Comparison of ENCODE assay signal across 25 cellular contexts in the genomic region with DNA sequence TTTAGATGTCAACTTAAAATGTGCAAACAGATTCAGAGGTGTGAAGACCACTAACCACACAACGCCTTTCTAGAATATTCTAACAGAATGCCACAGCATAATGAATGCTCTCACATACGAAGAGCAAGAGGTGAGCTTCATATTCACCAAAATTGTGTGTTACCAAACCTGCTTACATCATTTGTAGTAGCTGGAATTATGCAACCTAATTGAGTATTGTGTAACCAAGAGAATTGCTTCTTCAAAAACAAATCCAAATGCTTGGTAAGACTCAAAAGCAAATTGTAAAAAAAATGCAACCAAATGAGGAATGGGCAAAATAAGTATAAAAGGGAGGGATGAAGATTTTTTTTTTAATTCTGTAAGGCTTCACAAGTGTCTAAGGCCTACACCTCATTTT.
DNase-seq lines count a peak whose midpoint lies in the region; ATAC-seq, FAIRE-seq and TF ChIP-seq lines count a peak whose summit lies in the region.
"Had no signal": no experiment of that assay in that cellular context is flagged by ENCODE, and none has a peak within 500 bp of the region (broad histone marks: within the 10 kb centered on the region; RNA-seq: fewer than 3 reads in every experiment).

No MANE protein-coding gene starts in this region.

- ATAC-seq in HG03108 (IDR thresholded peaks at IDR 0.05; ENCODE audit: unreplicated experiment) = no peak
- ATAC-seq: CD8-positive, alpha-beta T cell; HCT116 had no signal

- no peaks in the 10 kb centered on the region for H3K4me1 ChIP-seq in small intestine (ENCODE audit: control insufficient read depth in 2 of 2, insufficient read depth in 1 of 2, low read depth in 1 of 2, low read length in 1 of 2)

- DNase-seq in NOMO-1 treated with DMSO at 0.1 percent for 48 hours (lab: John Stamatoyannopoulos, UW; ENCODE audit: unreplicated experiment) = peak; percentile 24
- no peak for DNase-seq in NOMO-1 treated with dmso at 0.1 percent for 144 hours (lab: John Stamatoyannopoulos, UW; ENCODE audit: unreplicated experiment)
- peak; percentile 8 for DNase-seq in SKM-1 (lab: John Stamatoyannopoulos, UW; ENCODE audit: unreplicated experiment)
- peak; percentile 0 for DNase-seq in fibroblast of mammary gland (ENCODE audit: low read depth)
- DNase-seq in small intestine = no peak
- DNase-seq in GDM1 (lab: John Stamatoyannopoulos, UW) = no peak
- no peak for DNase-seq in HCEC 1CT
- DNase-seq: ACHN; C1 segment of cervical spinal cord; CD8-positive, alpha-beta T cell; DND-41; GOT3; NCI-H1092 treated with DMSO at 0.1 percent for 48 hours; NCI-H1436 treated with DMSO at 0.1 percent for 48 hours; NCI-H2029; NCI-H345; NCI-H524 treated with DMSO at 0.1 percent for 48 hours; NCI-H82; SHP77 treated with DMSO at 0.1 percent for 48 hours had no signal

- FAIRE-seq in small intestine (lab: Jason Lieb, UNC) = no peak
- FAIRE-seq: GM12892 had no signal

- H3K27me3 ChIP-seq in small intestine (ENCODE audit: control insufficient read depth in 2 of 2, insufficient read depth in 2 of 2, low read length in 2 of 2) = no peaks in the 10 kb centered on the region

- TF ChIP-seq CTCF in fibroblast of mammary gland (conservative IDR thresholded peaks at IDR 0.05; ENCODE audit: control insufficient read depth, insufficient read depth, low read depth, low read length) = no peak

- H3K36me3 ChIP-seq in small intestine (ENCODE audit: control insufficient read depth in 2 of 2, insufficient read depth in 2 of 2, low read length in 2 of 2) = no peaks in the 10 kb centered on the region

- no peak overlapping the region for H3K27ac ChIP-seq in small intestine (ENCODE audit: low read depth in 1 of 2, low read length in 1 of 2)
- H3K27ac ChIP-seq: 22Rv1, RWPE1, SK-N-MC had no signal

- H3K4me3 ChIP-seq in fibroblast of mammary gland (ENCODE audit: control insufficient read depth, low read depth, low read length) = no peak overlapping the region
- H3K4me3 ChIP-seq in small intestine (ENCODE audit: low read depth in 1 of 2, low read length in 2 of 2) = no peak overlapping the region
- H3K4me3 ChIP-seq: SK-N-MC had no signal

- no peaks in the 10 kb centered on the region for H3K9me3 ChIP-seq in small intestine (ENCODE audit: control insufficient read depth, low read depth)

- 72 to 79% (median 75%) methylated on average over 2 of the region's 2 CpGs for WGBS in small intestine, 3 donors

Comparison
In these comparisons a context has a peak if more than half of its experiments do, and no peak if none do; other contexts are left out.
1. DNase-seq: peak in NOMO-1 treated with DMSO at 0.1 percent for 48 hours (single experiment), SKM-1 (single experiment) and fibroblast of mammary gland (single experiment); none in NOMO-1 treated with dmso at 0.1 percent for 144 hours (single experiment), small intestine (single experiment), GDM1 (single experiment) and HCEC 1CT (single experiment).